Comparison of ENCODE assay signal across 18 cellular contexts in the genomic region with DNA sequence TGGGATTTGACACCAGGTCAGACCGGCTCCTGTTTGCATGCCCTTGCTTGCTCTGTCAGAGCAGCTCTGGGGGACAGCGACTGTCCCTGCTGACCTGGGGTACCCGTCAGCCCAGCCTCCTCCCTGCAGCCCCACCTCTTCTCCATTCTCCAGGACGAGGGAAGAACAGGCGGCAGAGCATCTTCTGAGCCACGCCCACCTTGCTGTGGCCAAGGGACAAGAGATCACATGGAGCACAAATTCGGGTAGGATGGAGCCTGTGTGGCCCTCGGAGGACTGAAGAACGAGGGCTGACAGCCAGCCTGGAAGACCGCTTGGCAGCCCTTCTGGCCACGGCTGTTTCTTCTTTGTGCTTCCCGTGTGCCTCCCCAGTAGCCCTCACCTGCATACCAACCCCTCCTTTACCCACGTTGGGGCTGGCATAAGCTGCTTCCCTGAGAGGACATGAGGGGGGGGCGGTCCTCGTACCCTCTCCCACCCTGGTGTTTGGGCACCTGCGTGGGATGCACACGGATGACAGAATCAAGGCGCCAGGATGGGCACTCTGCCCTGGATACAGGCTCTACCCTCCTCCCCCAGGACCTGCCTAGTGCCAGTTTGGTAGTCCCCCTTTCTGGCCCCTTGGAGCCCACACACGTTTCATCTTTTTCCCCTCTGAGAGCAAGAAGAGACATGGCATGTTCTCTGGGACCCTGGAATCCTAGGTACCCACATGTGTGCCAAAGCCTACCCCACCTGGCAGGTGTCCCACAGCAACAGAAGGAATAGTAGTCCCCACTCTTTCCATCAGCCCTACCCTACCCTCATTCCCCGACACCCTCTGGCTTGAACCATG. TPM values are rescaled to one million over a fixed set of nuclear protein-coding genes. Genes with fewer than 3 reads are reported as not detected.
DNase-seq lines count a peak whose midpoint lies in the region; ATAC-seq and TF ChIP-seq lines count a peak whose summit lies in the region.
"Had no signal": no experiment of that assay in that cellular context is flagged by ENCODE, and none has a peak within 500 bp of the region (broad histone marks: within the 10 kb centered on the region; RNA-seq: fewer than 3 reads in every experiment).

No MANE protein-coding gene starts in this region.

- H3K27ac ChIP-seq in right atrium auricular region, result no peak overlapping the region
- H3K27ac ChIP-seq in osteoblast (ENCODE audit: low read depth, low read length), result no peak overlapping the region
- H3K27ac ChIP-seq in substantia nigra (ENCODE audit: low read depth, low read length, poor library complexity, severe bottlenecking), result peak overlapping the region; percentile 45
- H3K27ac ChIP-seq: BLaER1 had no signal

- H3K4me2 ChIP-seq in osteoblast (ENCODE audit: insufficient read depth, low read length), result no peak overlapping the region
- H3K4me2 ChIP-seq: BLaER1, GM23338 had no signal

- intact Hi-C loops in Right ventricle myocardium inferior (cut with DNase I), result no loop called here

- ATAC-seq in Right ventricle myocardium inferior (no peak), HG03442 (IDR thresholded peaks at IDR 0.05; ENCODE audit: unreplicated experiment) (no peak)
- ATAC-seq: GM12878, GM23338, HCT116, HepG2 had no signal

- H3K4me3 ChIP-seq in right atrium auricular region, result no peak overlapping the region
- H3K4me3 ChIP-seq in osteoblast (ENCODE audit: insufficient read depth, low read length), result no peak overlapping the region
- H3K4me3 ChIP-seq: BLaER1, GM12878, GM23338 had no signal

- H3K9me3 ChIP-seq in right atrium auricular region, result no peaks in the 10 kb centered on the region
- no peaks in the 10 kb centered on the region for H3K9me3 ChIP-seq in osteoblast (ENCODE audit: low read depth, low read length)
- H3K9me3 ChIP-seq: BLaER1 had no signal

- DNase-seq in Right ventricle myocardium inferior (ENCODE audit: missing footprints) (peak; percentile 34), right atrium auricular region (ENCODE audit: low spot score) (no peak), cerebellum (ENCODE audit: low spot score) (peak; percentile 53), osteoblast (ENCODE audit: insufficient read length, low spot score, missing footprints) (peak; percentile 55), substantia nigra (lab: John Stamatoyannopoulos, UW) (peak in 1 of 49 donors; percentile 90), COLO668 (lab: John Stamatoyannopoulos, UW; ENCODE audit: unreplicated experiment) (no peak), NCI-H748 treated with DMSO at 0.1 percent for 48 hours (lab: John Stamatoyannopoulos, UW) (no peak)
- DNase-seq: 8988T; Calu3; CD4-positive, alpha-beta memory T cell; DMS79 treated with DMSO at 0.1 percent for 48 hours; HFFc6 had no signal

- H3K4me1 ChIP-seq in right atrium auricular region (peaks cover 0 to 15% of the 10 kb centered on the region in 2 donors), osteoblast (ENCODE audit: insufficient read depth, low read length) (no peaks in the 10 kb centered on the region)

- no peaks in the 10 kb centered on the region for H4K20me1 ChIP-seq in osteoblast (ENCODE audit: insufficient read depth, low read length)
- H4K20me1 ChIP-seq: BLaER1 had no signal

- H3K27me3 ChIP-seq in right atrium auricular region (no peaks in the 10 kb centered on the region), osteoblast (ENCODE audit: insufficient read depth, low read length) (peaks cover 8% of the 10 kb centered on the region)
- H3K27me3 ChIP-seq: BLaER1 had no signal

- H3K79me2 ChIP-seq in osteoblast (ENCODE audit: insufficient read depth, low read length), result no peaks in the 10 kb centered on the region

- H3K36me3 ChIP-seq in right atrium auricular region, result peaks cover 32% of the 10 kb centered on the region
- no peaks in the 10 kb centered on the region for H3K36me3 ChIP-seq in osteoblast (ENCODE audit: insufficient read depth, low read length)

- no peak overlapping the region for H2AFZ ChIP-seq in osteoblast (ENCODE audit: low read length)
- H2AFZ ChIP-seq: GM23338 had no signal

- TF ChIP-seq CTCF in right atrium auricular region (IDR thresholded peaks at IDR 0.05) (no peak), osteoblast (IDR thresholded peaks at IDR 0.05; ENCODE audit: extremely low read depth, low read depth, low read length) (no peak)

RNA-seq across cellular contexts. Expression of a gene that starts 26.9 kb away (rescaled TPM):
- total RNA-seq in Right ventricle myocardium inferior (180 TPM), right atrium auricular region (100 to 1,000 TPM in 1 of 2 donors, 10 to 100 TPM in 1; 85.6 to 116 TPM), cerebellum (1.00 TPM), osteoblast (0.29 and 0.72 TPM in 2 replicates)

Comparison
In these comparisons a context has a peak if more than half of its experiments do, and no peak if none do; other contexts are left out.
1. DNase-seq: peak in Right ventricle myocardium inferior (single experiment), cerebellum (single experiment) and osteoblast (single experiment); none in right atrium auricular region (single experiment), COLO668 (single experiment) and NCI-H748 treated with DMSO at 0.1 percent for 48 hours (single experiment).
2. RNA of a gene that starts 26.9 kb away (total RNA-seq): 180 TPM in Right ventricle myocardium inferior (single experiment) and 85.6 to 116 TPM in right atrium auricular region; 1.00 TPM in cerebellum (single experiment) and 0.29 to 0.72 TPM in osteoblast; every median in the first group is over 10 times any median in the second.